ENCODE assay signal across 25 cellular contexts in genomic region chr4:171521726-171522125, GRCh38.
"Had no signal": no experiment of that assay in that cellular context is flagged by ENCODE, and none has a peak within 500 bp of the region (broad histone marks: within the 10 kb centered on the region; RNA-seq: fewer than 3 reads in every experiment).

No MANE protein-coding gene starts in this region.

- H3K27ac ChIP-seq: esophagus muscularis mucosa, foreskin keratinocyte, gastroesophageal sphincter, heart left ventricle, hepatocyte, left lung, neutrophil, pancreas, right lobe of liver, stomach, thyroid gland, vagina had no signal

- H2AFZ ChIP-seq: hepatocyte had no signal

- H3K4me1 ChIP-seq: esophagus muscularis mucosa, foreskin keratinocyte, gastroesophageal sphincter, heart left ventricle, left lung, pancreas, right lobe of liver, stomach, thyroid gland, vagina had no signal

- H3K4me2 ChIP-seq: hepatocyte had no signal

- ATAC-seq: foreskin keratinocyte; gastroesophageal sphincter; heart left ventricle; left cardiac atrium; left lung; mucosa of descending colon; natural killer cell treated with Interleukin-12 subunit alpha and Interleukin-12 subunit beta and Interleukin-15 and Interleukin-18, amount 100 ng/mL, for 72 hours; pancreas; right lobe of liver had no signal

- H3K9me3 ChIP-seq: esophagus muscularis mucosa, gastroesophageal sphincter, heart left ventricle, left lung, mucosa of descending colon, neutrophil, pancreas, right lobe of liver, stomach, thyroid gland, vagina had no signal

- DNase-seq: dermis blood vessel endothelial cell; effector memory CD4-positive, alpha-beta T cell; foreskin keratinocyte; heart left ventricle; left cardiac atrium; left lung; mesenchymal stem cell; mucosa of descending colon; naive B cell; pancreas; right lobe of liver; small intestine; stimulated activated CD4-positive, alpha-beta T cell treated with anti-CD3 and anti-CD28 coated beads, Interleukin-15, amount 100 ng/mL, for 24 hours; stimulated activated CD4-positive, alpha-beta T cell treated with anti-CD3 and anti-CD28 coated beads, Interleukin-4, amount 100 ng/mL, for 1 hour; stimulated activated CD8-positive, alpha-beta memory T cell treated with anti-CD3 and anti-CD28 coated beads, Interleukin-4, amount 100 ng/mL, for 48 hours; stimulated activated naive CD4-positive, alpha-beta T cell treated with Interleukin-2 at 50 U/mL for 16 hours; stomach; thyroid gland; trophoblast cell had no signal

- H3K27me3 ChIP-seq: esophagus muscularis mucosa, foreskin keratinocyte, gastroesophageal sphincter, heart left ventricle, hepatocyte, left lung, neutrophil, pancreas, right lobe of liver, stomach, thyroid gland, vagina had no signal

- H3K4me3 ChIP-seq: esophagus muscularis mucosa, gastroesophageal sphincter, heart left ventricle, hepatocyte, left lung, mucosa of descending colon, pancreas, right lobe of liver, stomach, thyroid gland, vagina had no signal

- H3K79me2 ChIP-seq: hepatocyte had no signal

- H3K36me3 ChIP-seq: esophagus muscularis mucosa, gastroesophageal sphincter, heart left ventricle, left lung, neutrophil, pancreas, right lobe of liver, stomach, thyroid gland, vagina had no signal
